In genomic region chr15:28125673-28126651, GRCh38 we compare ENCODE assay signal across 8 cellular contexts. TPM values are rescaled to one million over a fixed set of nuclear protein-coding genes. Genes with fewer than 3 reads are reported as not detected.
DNase-seq lines count a peak whose midpoint lies in the region; ATAC-seq and TF ChIP-seq lines count a peak whose summit lies in the region.

No MANE protein-coding gene starts in this region.

- in situ Hi-C loops in T47D (cut with HindIII; ENCODE audit: low pct_unique_long_range_greater_than_20kb, low sequenced_read_pairs), result no loop called here

- peaks cover 14% of the 10 kb centered on the region for H3K36me3 ChIP-seq in GM06990 (ENCODE audit: control insufficient read depth, insufficient read depth, low read length)
- peaks cover 0 to 16% (median 0%) of the 10 kb centered on the region in 4 donors for H3K36me3 ChIP-seq in right lobe of liver

- no peaks in the 10 kb centered on the region for H3K9me3 ChIP-seq in right lobe of liver

- H3K4me1 ChIP-seq in right lobe of liver, result no peaks in the 10 kb centered on the region

- H3K27ac ChIP-seq in right lobe of liver, result no peak overlapping the region

- no peak for TF ChIP-seq POLR2A in right lobe of liver (IDR thresholded peaks at IDR 0.05)

- ATAC-seq in right lobe of liver (peak; percentile 40 to 51 (median 46)), HG02970 (IDR thresholded peaks at IDR 0.05; ENCODE audit: low FRiP score, unreplicated experiment) (no peak)

- TF ChIP-seq CTCF in GM06990 (IDR thresholded peaks at IDR 0.05; ENCODE audit: insufficient read depth, low read length, poor library complexity, severe bottlenecking) (peak; percentile 63), right lobe of liver (IDR thresholded peaks at IDR 0.05) (peak; percentile 49 to 68 (median 64))

- H3K4me3 ChIP-seq in GM06990 (replicated peaks; ENCODE audit: low read depth, low read length) (no peak overlapping the region), right lobe of liver (no peak overlapping the region)

- 64% methylated on average over 16 of the region's 17 CpGs for WGBS in right lobe of liver (ENCODE audit: insufficient coverage, low coverage, low lambda C conversion rate, missing lambda C conversion rate)

- H3K27me3 ChIP-seq in GM06990 (replicated peaks; ENCODE audit: control insufficient read depth, insufficient read depth, low read length) (no peaks in the 10 kb centered on the region), right lobe of liver (no peaks in the 10 kb centered on the region)

- intact Hi-C loops in right lobe of liver (cut with DNase I), result no loop called here

- DNase-seq in A172 (ENCODE audit: low spot score) (peak; percentile 30), GM06990 (ENCODE audit: extremely low read depth, insufficient read length) (no peak), NCI-H1930 (lab: John Stamatoyannopoulos, UW) (peak; percentile 5 to 13), T47D (ENCODE audit: low read depth in 1 of 2, low spot score in 1 of 2) (peak; percentile 43 to 64), right lobe of liver (no peak), NCI-H187 treated with DMSO at 0.1 percent for 48 hours (lab: John Stamatoyannopoulos, UW) (no peak)
- DNase-seq in activated effector memory CD4-positive, alpha-beta T cell treated with anti-CD3 and anti-CD28 coated beads, Interleukin-2, amount 50 U/mL, for 16 hours, result no peak

RNA-seq across cellular contexts. Expression of gene OCA2, which starts 26.8 kb away (rescaled TPM):
- not detected in 2 replicates for total RNA-seq in A172 (2014; rRNA removed; shearing (Covaris generic))
- under 1 TPM in 3 of 6 experiments, not detected in 3; 0.07 to 0.13 (median 0.12) TPM for total RNA-seq in right lobe of liver

Comparison
In these comparisons a context has a peak if more than half of its experiments do, and no peak if none do; other contexts are left out.
1. DNase-seq: peak in A172 (single experiment), NCI-H1930 (2 of 2) and T47D (2 of 2); none in GM06990 (single experiment), right lobe of liver (0 of 3), activated effector memory CD4-positive, alpha-beta T cell treated with anti-CD3 and anti-CD28 coated beads, Interleukin-2, amount 50 U/mL, for 16 hours (single experiment) and NCI-H187 treated with DMSO at 0.1 percent for 48 hours (single experiment).